In the genomic region with DNA sequence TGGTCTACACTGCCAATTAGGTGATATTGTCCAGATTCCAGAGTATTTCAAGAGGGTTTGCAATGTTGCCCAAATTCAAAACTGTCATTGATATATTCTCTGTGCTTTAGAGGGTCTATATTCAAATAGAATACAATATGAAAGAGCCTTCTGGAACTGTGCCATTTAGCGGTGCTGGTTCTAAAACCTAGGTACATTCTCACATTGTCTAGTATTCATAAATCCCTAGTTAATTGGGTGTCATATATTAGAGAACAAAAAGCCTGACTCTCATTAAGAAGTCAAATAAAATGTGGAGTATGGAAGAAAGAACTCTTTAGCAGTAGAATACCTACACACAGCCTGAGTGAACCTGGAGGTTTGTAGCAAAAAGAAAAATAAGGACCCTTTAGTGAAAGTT, we compare ENCODE assay signal across 21 cellular contexts.
"Had no signal": no experiment of that assay in that cellular context is flagged by ENCODE, and none has a peak within 500 bp of the region (broad histone marks: within the 10 kb centered on the region; RNA-seq: fewer than 3 reads in every experiment).

No MANE protein-coding gene starts in this region.

- H3K4me3 ChIP-seq: esophagus squamous epithelium, gastrocnemius medialis, heart right ventricle, left lung, lower lobe of right lung, mucosa of descending colon had no signal

- DNase-seq: cortex of kidney; effector CD8-positive, alpha-beta T cell; effector memory CD8-positive, alpha-beta T cell; endodermal cell; erythroblast; esophagus squamous epithelium; foreskin fibroblast; foreskin melanocyte; gastrocnemius medialis; glutamatergic neuron; head of caudate nucleus; heart right ventricle; hippocampal formation; left cardiac atrium; left lung; left ventricle myocardium superior; lower lobe of right lung; mesenchymal stem cell; mucosa of descending colon; naive B cell; naive thymus-derived CD8-positive, alpha-beta T cell had no signal

- H3K27me3 ChIP-seq: esophagus squamous epithelium, gastrocnemius medialis, heart right ventricle, left lung had no signal

- H3K36me3 ChIP-seq: esophagus squamous epithelium, gastrocnemius medialis, heart right ventricle, left lung, lower lobe of right lung had no signal

- H3K9me3 ChIP-seq: gastrocnemius medialis had no signal

- H3K4me1 ChIP-seq: esophagus squamous epithelium, gastrocnemius medialis, heart right ventricle, left lung, lower lobe of right lung had no signal
